ENCODE assay signal across 19 cellular contexts in genomic region chr5:128681764-128682664, GRCh38.
A peak's percentile ranks its signal among the peaks of the same experiment; 100 is the strongest.
DNase-seq lines count a peak whose midpoint lies in the region; ATAC-seq, FAIRE-seq and TF ChIP-seq lines count a peak whose summit lies in the region.
"Had no signal": no experiment of that assay in that cellular context is flagged by ENCODE, and none has a peak within 500 bp of the region (broad histone marks: within the 10 kb centered on the region; RNA-seq: fewer than 3 reads in every experiment).

No MANE protein-coding gene starts in this region.

- H3K4me3 ChIP-seq in HEK293 (ENCODE audit: low read depth, low read length) (no peak overlapping the region), retinal pigment epithelial cell (ENCODE audit: low read length) (no peak overlapping the region)
- H3K4me3 ChIP-seq: mucosa of descending colon had no signal

- DNase-seq in NCI-H748 treated with DMSO at 0.1 percent for 48 hours (lab: John Stamatoyannopoulos, UW) (peak; percentile 24), retinal pigment epithelial cell (ENCODE audit: low read depth) (peak; percentile 80), activated gamma-delta T cell (lab: John Stamatoyannopoulos, UW) (no peak), occipital lobe (lab: John Stamatoyannopoulos, UW) (no peak)
- DNase-seq in activated CD4-positive, alpha-beta T cell treated with anti-CD3 and anti-CD28 coated beads, Interleukin-2, amount 10 ng/mL, durations not matched to agents 24 days and 14 days, result no peak
- DNase-seq: activated CD4-positive, alpha-beta T cell treated with anti-CD3 and anti-CD28 coated beads for 48 hours; activated T-cell treated with anti-CD3 and anti-CD28 coated beads, Interleukin-2, amount 50 U/mL, for 4 hours; glutamatergic neuron; kidney glomerular epithelial cell; mucosa of descending colon; NCI-H1694 treated with DMSO at 0.1 percent for 48 hours had no signal

- H3K4me1 Mint-ChIP-seq in activated CD4-positive, alpha-beta T cell treated with anti-CD3 and anti-CD28 coated beads, Interleukin-2, amount 10 ng/mL, durations not matched to agents 24 days and 14 days, result no peaks in the 10 kb centered on the region

- H3K27ac ChIP-seq in HEK293 (ENCODE audit: extremely low read depth, low read depth, low read length), result no peak overlapping the region
- H3K27ac ChIP-seq: C4-2B, epithelial cell of prostate, KMS-11 had no signal

- H3K36me3 Mint-ChIP-seq in activated CD4-positive, alpha-beta T cell treated with anti-CD3 and anti-CD28 coated beads, Interleukin-2, amount 10 ng/mL, durations not matched to agents 24 days and 14 days (ENCODE audit: low read depth), result no peaks in the 10 kb centered on the region

- no peak overlapping the region for H3K4me3 Mint-ChIP-seq in activated CD4-positive, alpha-beta T cell treated with anti-CD3 and anti-CD28 coated beads, Interleukin-2, amount 10 ng/mL, durations not matched to agents 24 days and 14 days
- H3K4me3 Mint-ChIP-seq: activated T-cell treated with anti-CD3 and anti-CD28 coated beads, Interleukin-2, amount 50 U/mL, for 4 hours; T-helper 2 cell treated with Interferon-gamma antibody and Interleukin-4, amounts not matched to agents 5 μg/mL and 100 μg/mL, for 36 hours had no signal

- H3K27me3 Mint-ChIP-seq in activated CD4-positive, alpha-beta T cell treated with anti-CD3 and anti-CD28 coated beads, Interleukin-2, amount 10 ng/mL, durations not matched to agents 24 days and 14 days, result no peaks in the 10 kb centered on the region

- peak; percentile 57 for FAIRE-seq in endometrium (lab: Jason Lieb, UNC)
- FAIRE-seq: colon had no signal

- H3K9me3 Mint-ChIP-seq in activated CD4-positive, alpha-beta T cell treated with anti-CD3 and anti-CD28 coated beads, Interleukin-2, amount 10 ng/mL, durations not matched to agents 24 days and 14 days, result no peaks in the 10 kb centered on the region
- H3K9me3 Mint-ChIP-seq: T-helper 2 cell treated with Interferon-gamma antibody and Interleukin-4, amounts not matched to agents 5 μg/mL and 100 μg/mL, for 36 hours had no signal

- ATAC-seq in GM21723 (IDR thresholded peaks at IDR 0.05; ENCODE audit: unreplicated experiment), result no peak
- ATAC-seq: activated T-cell treated with anti-CD3 and anti-CD28 coated beads, Interleukin-2, amount 50 U/mL, for 4 hours; mucosa of descending colon had no signal

- H3K9me3 ChIP-seq in HEK293 (ENCODE audit: control insufficient read depth, insufficient read depth, low read depth, low read length), result no peaks in the 10 kb centered on the region
- H3K9me3 ChIP-seq: mucosa of descending colon had no signal

- TF ChIP-seq CTCF in HEK293 (tag by site-specific recombination; IDR thresholded peaks at IDR 0.05) (no peak), retinal pigment epithelial cell (conservative IDR thresholded peaks at IDR 0.05; ENCODE audit: low read depth, low read length) (no peak)

- intact Hi-C loops in activated CD4-positive, alpha-beta T cell treated with anti-CD3 and anti-CD28 coated beads, Interleukin-2, amount 10 ng/mL, durations not matched to agents 24 days and 14 days (cut with micrococcal nuclease), result no loop called here

- no peak overlapping the region for H3K27ac Mint-ChIP-seq in activated CD4-positive, alpha-beta T cell treated with anti-CD3 and anti-CD28 coated beads, Interleukin-2, amount 10 ng/mL, durations not matched to agents 24 days and 14 days
- H3K27ac Mint-ChIP-seq: T-helper 2 cell treated with Interferon-gamma antibody and Interleukin-4, amounts not matched to agents 5 μg/mL and 100 μg/mL, for 36 hours had no signal

- H3K36me3 ChIP-seq in HEK293 (ENCODE audit: control insufficient read depth in 2 of 2, insufficient read depth in 1 of 2, low read length in 2 of 2), result no peaks in the 10 kb centered on the region

- POLR2A ChIA-PET in HEK293 (lab: Yijun Ruan, JAX), result no interaction called here

- no peaks in the 10 kb centered on the region for H3K4me1 ChIP-seq in HEK293 (ENCODE audit: control insufficient read depth, insufficient read depth, low read length)

- CTCF ChIA-PET in HEK293 (lab: Yijun Ruan, JAX), result interaction anchor here (0.6 to 0.8 kb wide), 2 partner anchors 11 to 498 kb away, joined by 3 to 4 read pairs; no protein-coding TSS in a partner anchor

TF ChIP-seq in HEK293, 187 proteins besides CTCF, POLR2A, EP300 and RAD21 (continues in another document):
- no peak for TF ChIP-seq ZNF366 (tag by site-specific recombination; conservative IDR thresholded peaks at IDR 0.05)
- peak; percentile 54; the same call in 1 of the 2 replicates for TF ChIP-seq PRDM10 (tag by site-specific recombination; IDR thresholded peaks at IDR 0.05)
- no peak for TF ChIP-seq ZNF114 (tag by site-specific recombination; IDR thresholded peaks at IDR 0.05)
- no peak for TF ChIP-seq ZBTB6 (tag by site-specific recombination; IDR thresholded peaks at IDR 0.05)
- no peak for TF ChIP-seq OVOL3 (tag by site-specific recombination; IDR thresholded peaks at IDR 0.05)
- no peak for TF ChIP-seq KLF10 (tag by site-specific recombination; IDR thresholded peaks at IDR 0.05)
- no peak for TF ChIP-seq SALL2 (tag by site-specific recombination; IDR thresholded peaks at IDR 0.05; ENCODE audit: borderline replicate concordance)
- no peak for TF ChIP-seq ZNF391 (tag by site-specific recombination; IDR thresholded peaks at IDR 0.05; ENCODE audit: borderline replicate concordance, low read depth)
- TF ChIP-seq ZNF350 (tag by site-specific recombination; IDR thresholded peaks at IDR 0.05), result no peak
- peak; percentile 59; the same call in 1 of the 2 replicates for TF ChIP-seq FEZF1 (tag by site-specific recombination; IDR thresholded peaks at IDR 0.05)
- no peak for TF ChIP-seq ZNF645 (tag by site-specific recombination; IDR thresholded peaks at IDR 0.05)
- TF ChIP-seq ZNF394 (tag by site-specific recombination; IDR thresholded peaks at IDR 0.05; ENCODE audit: borderline replicate concordance), result no peak
- no peak for TF ChIP-seq ZNF148 (tag by site-specific recombination; IDR thresholded peaks at IDR 0.05; ENCODE audit: borderline replicate concordance)

Comparison
In these comparisons a context has a peak if more than half of its experiments do, and no peak if none do; other contexts are left out.
1. DNase-seq: peak in NCI-H748 treated with DMSO at 0.1 percent for 48 hours (single experiment) and retinal pigment epithelial cell (single experiment); none in activated gamma-delta T cell (single experiment), occipital lobe (single experiment) and activated CD4-positive, alpha-beta T cell treated with anti-CD3 and anti-CD28 coated beads, Interleukin-2, amount 10 ng/mL, durations not matched to agents 24 days and 14 days (single experiment).